ENCODE assay signal across 30 cellular contexts in the genomic region with DNA sequence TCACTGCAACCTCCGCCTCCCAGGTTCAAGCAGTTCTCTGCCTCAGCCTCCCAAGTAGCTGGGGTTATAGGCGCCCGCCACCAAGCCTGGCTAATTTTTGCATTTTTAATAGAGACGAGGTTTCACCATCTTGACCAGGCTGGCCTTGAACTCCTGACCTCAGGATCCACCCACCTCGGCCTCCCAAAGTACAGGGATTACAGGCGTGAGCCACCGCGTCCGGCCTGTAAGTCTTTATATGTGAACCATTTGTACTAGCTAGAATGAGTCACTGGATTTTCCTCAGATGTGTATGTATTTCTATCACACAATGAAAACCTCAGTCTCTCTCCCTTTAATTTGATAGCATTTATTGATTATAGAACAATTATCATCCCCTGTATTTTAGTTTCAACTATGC. TPM values are rescaled to one million over a fixed set of nuclear protein-coding genes. Genes with fewer than 3 reads are reported as not detected.
DNase-seq lines count a peak whose midpoint lies in the region; FAIRE-seq and TF ChIP-seq lines count a peak whose summit lies in the region.
"Had no signal": no experiment of that assay in that cellular context is flagged by ENCODE, and none has a peak within 500 bp of the region (broad histone marks: within the 10 kb centered on the region; RNA-seq: fewer than 3 reads in every experiment).

No MANE protein-coding gene starts in this region.

- H3K4me1 ChIP-seq in GM23248 (ENCODE audit: insufficient read depth) (peaks cover 30% of the 10 kb centered on the region), osteoblast (ENCODE audit: insufficient read depth, low read length) (peaks cover 26% of the 10 kb centered on the region)

- H3K4me1 Mint-ChIP-seq in T-helper 2 cell treated with Interferon-gamma antibody and Interleukin-4, amounts not matched to agents 5 μg/mL and 100 μg/mL, for 36 hours (ENCODE audit: low read depth): peaks cover 9% of the 10 kb centered on the region

- peaks cover 34% of the 10 kb centered on the region for H3K36me3 Mint-ChIP-seq in T-helper 2 cell treated with Interferon-gamma antibody and Interleukin-4, amounts not matched to agents 5 μg/mL and 100 μg/mL, for 36 hours (ENCODE audit: low read depth)

- no peaks in the 10 kb centered on the region for H3K9me2 ChIP-seq in GM23248 (ENCODE audit: insufficient read depth)

- H4K20me1 ChIP-seq in GM23248 (ENCODE audit: insufficient read depth): no peaks in the 10 kb centered on the region; the same call in 1 of the 2 replicates
- H4K20me1 ChIP-seq in osteoblast (ENCODE audit: insufficient read depth, low read length): peaks cover 25% of the 10 kb centered on the region

- H3K27me3 Mint-ChIP-seq in T-helper 2 cell treated with Interferon-gamma antibody and Interleukin-4, amounts not matched to agents 5 μg/mL and 100 μg/mL, for 36 hours (ENCODE audit: low read depth): no peaks in the 10 kb centered on the region
- H3K27me3 Mint-ChIP-seq: activated CD4-positive, alpha-beta T cell treated with anti-CD3 and anti-CD28 coated beads, Interleukin-2, amount 10 ng/mL, durations not matched to agents 24 days and 14 days; naive thymus-derived CD8-positive, alpha-beta T cell had no signal

- H3K36me3 ChIP-seq in GM23248 (ENCODE audit: low read depth) (peaks cover 35% of the 10 kb centered on the region), osteoblast (ENCODE audit: insufficient read depth, low read length) (peaks cover 46% of the 10 kb centered on the region)

- no peaks in the 10 kb centered on the region for H3K9me3 Mint-ChIP-seq in T-helper 2 cell treated with Interferon-gamma antibody and Interleukin-4, amounts not matched to agents 5 μg/mL and 100 μg/mL, for 36 hours
- H3K9me3 Mint-ChIP-seq: activated CD4-positive, alpha-beta T cell treated with anti-CD3 and anti-CD28 coated beads, Interleukin-2, amount 10 ng/mL, durations not matched to agents 24 days and 14 days; activated naive CD4-positive, alpha-beta T cell treated with anti-CD3 and anti-CD28 coated beads for 36 hours; naive thymus-derived CD8-positive, alpha-beta T cell; stimulated activated effector memory CD8-positive, alpha-beta T cell treated with anti-CD3 and anti-CD28 coated beads, Interleukin-12 subunit alpha, Interleukin-12 subunit beta, amount 100 ng/mL, for 72 hours had no signal

- H3K27ac Mint-ChIP-seq in T-helper 2 cell treated with Interferon-gamma antibody and Interleukin-4, amounts not matched to agents 5 μg/mL and 100 μg/mL, for 36 hours: no peak overlapping the region
- H3K27ac Mint-ChIP-seq: activated CD4-positive, alpha-beta T cell treated with anti-CD3 and anti-CD28 coated beads, Interleukin-2, amount 10 ng/mL, durations not matched to agents 24 days and 14 days; activated naive CD4-positive, alpha-beta T cell treated with anti-CD3 and anti-CD28 coated beads for 36 hours; stimulated activated effector memory CD8-positive, alpha-beta T cell treated with anti-CD3 and anti-CD28 coated beads, Interleukin-12 subunit alpha, Interleukin-12 subunit beta, amount 100 ng/mL, for 72 hours had no signal

- H3K9ac ChIP-seq in GM23248: no peak overlapping the region

- TF ChIP-seq CTCF in fibroblast of mammary gland (conservative IDR thresholded peaks at IDR 0.05; ENCODE audit: control insufficient read depth, insufficient read depth, low read depth, low read length) (no peak), osteoblast (IDR thresholded peaks at IDR 0.05; ENCODE audit: extremely low read depth, low read depth, low read length) (no peak)

- H3F3A ChIP-seq in GM23248 (ENCODE audit: insufficient read depth): peaks cover 31% of the 10 kb centered on the region

- 92 to 97% methylated on average over 9 of the region's 9 CpGs for WGBS in GM23248 (ENCODE audit: low coverage in 1 of 2, low lambda C conversion rate in 2 of 2, missing lambda C conversion rate in 2 of 2), 2 experiments

- DNase-seq in GM23248 (no peak), RCC 7860 (ENCODE audit: low spot score) (no peak), fibroblast of mammary gland (ENCODE audit: low read depth) (peak; percentile 40), osteoblast (ENCODE audit: insufficient read length, low spot score, missing footprints) (no peak), Kasumi-1 (lab: John Stamatoyannopoulos, UW) (no peak)
- DNase-seq in T-helper 2 cell treated with Interferon-gamma antibody and Interleukin-4, amounts not matched to agents 5 μg/mL and 100 μg/mL, for 36 hours (ENCODE audit: low spot score): no peak
- no peak for DNase-seq in activated CD4-positive, alpha-beta T cell treated with anti-CD3 and anti-CD28 coated beads for 4 hours
- DNase-seq: activated CD4-positive, alpha-beta T cell treated with anti-CD3 and anti-CD28 coated beads, Interleukin-2, amount 10 ng/mL, durations not matched to agents 24 days and 14 days; activated naive CD4-positive, alpha-beta T cell treated with anti-CD3 and anti-CD28 coated beads for 36 hours; effector CD4-positive, alpha-beta T cell; EL; H7; lower lobe of right lung; MV-4-11; naive thymus-derived CD8-positive, alpha-beta T cell; NCI-H1436 treated with DMSO at 0.1 percent for 48 hours; NCI-H2081 treated with DMSO at 0.1 percent for 48 hours; NCI-H2227 treated with DMSO at 0.1 percent for 48 hours; NCI-H526 treated with DMSO at 0.1 percent for 48 hours; NK-92 treated with Interleukin-12 subunit alpha and Interleukin-12 subunit beta, amount 100 ng/mL, for 24 hours; occipital lobe; SHP77; transverse colon had no signal

- peak overlapping the region; percentile 23; the same call in 1 of the 2 replicates for H3K27ac ChIP-seq in GM23248
- peak overlapping the region; percentile 24 for H3K27ac ChIP-seq in osteoblast (ENCODE audit: low read depth, low read length)
- H3K27ac ChIP-seq: HL-60, lower lobe of right lung, transverse colon, VCaP had no signal

- H3K4me2 ChIP-seq in GM23248 (ENCODE audit: unreplicated experiment) (no peak overlapping the region), osteoblast (ENCODE audit: insufficient read depth, low read length) (no peak overlapping the region)

- H3K27me3 ChIP-seq in GM23248 (replicated peaks; ENCODE audit: insufficient read depth) (no peaks in the 10 kb centered on the region), osteoblast (ENCODE audit: insufficient read depth, low read length) (no peaks in the 10 kb centered on the region)
- H3K27me3 ChIP-seq: transverse colon had no signal

- H2AFZ ChIP-seq in GM23248: no peak overlapping the region
- no peak overlapping the region for H2AFZ ChIP-seq in osteoblast (ENCODE audit: low read length)

- no peak overlapping the region for H3K4me3 Mint-ChIP-seq in T-helper 2 cell treated with Interferon-gamma antibody and Interleukin-4, amounts not matched to agents 5 μg/mL and 100 μg/mL, for 36 hours
- H3K4me3 Mint-ChIP-seq: activated CD4-positive, alpha-beta T cell treated with anti-CD3 and anti-CD28 coated beads, Interleukin-2, amount 10 ng/mL, durations not matched to agents 24 days and 14 days; activated naive CD4-positive, alpha-beta T cell treated with anti-CD3 and anti-CD28 coated beads for 36 hours; naive thymus-derived CD8-positive, alpha-beta T cell; stimulated activated effector memory CD8-positive, alpha-beta T cell treated with anti-CD3 and anti-CD28 coated beads, Interleukin-12 subunit alpha, Interleukin-12 subunit beta, amount 100 ng/mL, for 72 hours had no signal

- peaks cover 92% of the 10 kb centered on the region for H3K79me2 ChIP-seq in GM23248 (ENCODE audit: insufficient read depth)
- peaks cover 79% of the 10 kb centered on the region for H3K79me2 ChIP-seq in osteoblast (ENCODE audit: insufficient read depth, low read length)

- H3K4me3 ChIP-seq in GM23248: no peak overlapping the region
- no peak overlapping the region for H3K4me3 ChIP-seq in fibroblast of mammary gland (ENCODE audit: control insufficient read depth, low read depth, low read length)
- H3K4me3 ChIP-seq in osteoblast (ENCODE audit: insufficient read depth, low read length): no peak overlapping the region
- H3K4me3 ChIP-seq: lower lobe of right lung, transverse colon had no signal

- FAIRE-seq in RCC 7860 (lab: Jason Lieb, UNC): peak; percentile 66
- FAIRE-seq: bronchial epithelial cell, colon, GM18507, keratinocyte had no signal

- in situ Hi-C loops in GM23248 (cut with MboI): no loop called here

- H3K9me3 ChIP-seq in GM23248 (ENCODE audit: low read depth) (no peaks in the 10 kb centered on the region), osteoblast (ENCODE audit: low read depth, low read length) (no peaks in the 10 kb centered on the region)
- H3K9me3 ChIP-seq: lower lobe of right lung, transverse colon had no signal

RNA-seq across cellular contexts. Expression of a gene that starts 34.0 kb away (rescaled TPM):
- total RNA-seq in GM23248 (2014; rRNA removed; shearing (Covaris generic)): 47.7 and 50.0 TPM in 2 replicates
- 28.5 and 31.0 TPM in 2 replicates for polyA plus RNA-seq in GM23248 (2016; fragmentation: Nextera tagmentation; extraction: Ambion mirVana)
- 73.4 and 79.3 TPM in 2 replicates for total RNA-seq in osteoblast
